Comparison of ENCODE assay signal across 8 cellular contexts in the genomic region with DNA sequence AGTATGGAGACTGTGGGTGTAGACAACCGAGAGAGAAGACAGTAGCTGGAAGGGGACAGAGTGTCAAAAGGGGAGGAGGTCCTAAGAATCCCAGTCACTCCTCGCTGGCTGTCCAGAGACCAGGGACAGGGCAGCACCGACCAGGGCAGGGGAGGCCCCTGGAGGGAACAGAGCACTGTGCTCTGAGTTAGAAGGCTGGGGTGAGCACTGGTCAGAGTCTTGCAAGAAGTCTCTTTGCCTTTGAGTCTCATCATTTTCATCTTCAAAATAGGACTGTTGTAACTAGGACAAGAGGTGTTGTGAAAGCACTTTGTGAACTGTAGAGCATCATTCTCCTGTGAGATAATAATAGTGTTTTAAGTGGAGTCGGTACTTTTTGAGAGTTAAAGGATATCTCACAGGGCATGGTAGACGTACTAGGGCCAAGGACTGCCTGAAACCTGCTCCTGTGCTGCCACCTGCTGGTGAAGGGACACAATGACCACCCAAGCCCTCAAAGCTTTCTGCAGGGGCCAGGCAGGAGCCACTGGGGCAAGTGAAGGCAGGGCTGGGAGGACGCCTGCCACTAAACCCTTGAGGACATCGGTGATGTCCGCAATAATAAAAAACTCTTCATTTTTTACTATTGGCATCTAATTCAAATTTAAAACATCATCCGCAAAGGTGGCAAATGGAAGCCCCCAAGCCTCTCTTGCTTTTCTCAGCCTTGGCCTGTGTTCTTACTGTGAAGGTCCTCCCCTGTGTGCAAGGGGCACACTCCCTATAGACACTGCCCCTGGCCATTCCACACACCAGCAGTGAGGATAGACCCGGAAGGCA. TPM values are rescaled to one million over a fixed set of nuclear protein-coding genes. Genes with fewer than 3 reads are reported as not detected.
DNase-seq lines count a peak whose midpoint lies in the region; ATAC-seq and TF ChIP-seq lines count a peak whose summit lies in the region.

No MANE protein-coding gene starts in this region.

- BruUV-seq in Panc1 (replicated peaks; lab: Mats Ljungman, UMichigan): no TSS peak

- peak; percentile 48 for DNase-seq in DMS 273 treated with DMSO at 0.1 percent for 48 hours (lab: John Stamatoyannopoulos, UW)
- DNase-seq in Kasumi-1 (lab: John Stamatoyannopoulos, UW): peak; percentile 87 to 90
- peak; percentile 60 for DNase-seq in Panc1 (ENCODE audit: low read depth, low spot score)
- DNase-seq in activated T-cell treated with anti-CD3 and anti-CD28 coated beads for 48 hours (ENCODE audit: low read depth): peak; percentile 72
- peak; percentile 75 for DNase-seq in fibroblast of gingiva (ENCODE audit: low read depth)
- peak; percentile 85 for DNase-seq in stimulated activated naive CD8-positive, alpha-beta T cell treated with anti-CD3 and anti-CD28 coated beads, Interleukin-15, Interleukin-2, amounts not matched to agents 100 U/mL and 50 U/mL, for 24 hours

- H4K20me1 ChIP-seq in neural cell (ENCODE audit: insufficient read depth): no peaks in the 10 kb centered on the region

- H3K9me3 ChIP-seq in Panc1 (ENCODE audit: control insufficient read depth, insufficient read depth, low read depth, low read length): no peaks in the 10 kb centered on the region
- no peaks in the 10 kb centered on the region for H3K9me3 ChIP-seq in neural cell (ENCODE audit: low read length)

- POLR2A ChIA-PET in Panc1 (lab: Charles Lee): interaction anchor here (0.7 kb wide), 1 partner anchor 48 kb away, joined by 4 read pairs; no protein-coding TSS in a partner anchor

- TF ChIP-seq CTCF in Panc1 (IDR thresholded peaks at IDR 0.05) (peak; percentile 91), neural cell (IDR thresholded peaks at IDR 0.05; ENCODE audit: poor library complexity, severe bottlenecking) (peak; percentile 94)

- H3K9ac ChIP-seq in neural cell (ENCODE audit: low read length): no peak overlapping the region

- H3K4me2 ChIP-seq in neural cell (ENCODE audit: low read length): no peak overlapping the region

- no peaks in the 10 kb centered on the region for H3K4me1 ChIP-seq in Panc1 (ENCODE audit: control insufficient read depth, insufficient read depth, low read length)

- H3F3A ChIP-seq in neural cell (ENCODE audit: insufficient read depth, low read length, poor library complexity, severe bottlenecking): no peaks in the 10 kb centered on the region

- H3K36me3 ChIP-seq in Panc1 (ENCODE audit: control insufficient read depth, insufficient read depth, low read length) (no peaks in the 10 kb centered on the region), neural cell (ENCODE audit: insufficient read depth, low read length) (no peaks in the 10 kb centered on the region)

- no peaks in the 10 kb centered on the region for H3K79me2 ChIP-seq in neural cell (replicated peaks; ENCODE audit: insufficient read depth, low read length)

- H3K9me2 ChIP-seq in neural cell (ENCODE audit: insufficient read depth, low read length): no peaks in the 10 kb centered on the region

- H2AFZ ChIP-seq in neural cell (ENCODE audit: low read depth, low read length): no peak overlapping the region

- CTCF ChIA-PET in Panc1 (lab: Charles Lee): interaction anchor here (0.5 to 1.2 kb wide), 9 partner anchors 8 to 366 kb away, joined by 3 to 7 read pairs (median 4); no protein-coding TSS in a partner anchor

- peak; percentile 95 for TF ChIP-seq RAD21 in neural cell (conservative IDR thresholded peaks at IDR 0.05)

- intact Hi-C loops in Panc1 (cut with micrococcal nuclease; ENCODE audit: unreplicated experiment): loop anchor here (1.0 kb wide), 2 partner anchors 57 to 88 kb away; no protein-coding TSS in a partner anchor

- in situ Hi-C loops in Panc1 (cut with HindIII; ENCODE audit: low pct_unique_long_range_greater_than_20kb, low sequenced_read_pairs): no loop called here

- H3K4me3 ChIP-seq in Panc1 (ENCODE audit: low read depth in 2 of 2, low read length in 2 of 2) (no peak overlapping the region), neural cell (ENCODE audit: low read length) (no peak overlapping the region)

- TF ChIP-seq EP300 in neural cell (conservative IDR thresholded peaks at IDR 0.05; ENCODE audit: poor library complexity, severe bottlenecking): no peak

- H3K27ac ChIP-seq in Panc1 (ENCODE audit: low read length) (no peak overlapping the region), neural cell (ENCODE audit: low read length) (no peak overlapping the region)

- H3K27me3 ChIP-seq in Panc1 (ENCODE audit: control insufficient read depth, insufficient read depth, low read length): no peaks in the 10 kb centered on the region
- no peaks in the 10 kb centered on the region for H3K27me3 ChIP-seq in neural cell (ENCODE audit: insufficient read depth, low read depth, low read length)

- ATAC-seq in GM21619 (IDR thresholded peaks at IDR 0.05; ENCODE audit: unreplicated experiment) (peak; percentile 87), Panc1 (peak; percentile 96)
- ATAC-seq in stimulated activated naive CD8-positive, alpha-beta T cell treated with anti-CD3 and anti-CD28 coated beads, Interleukin-15, Interleukin-2, amounts not matched to agents 100 U/mL and 50 U/mL, for 24 hours: peak; percentile 84

TF ChIP-seq in neural cell, 6 proteins besides CTCF, POLR2A, EP300 and RAD21:
- peak; percentile 6 for TF ChIP-seq POLR2AphosphoS5 (IDR thresholded peaks at IDR 0.05)
- TF ChIP-seq SMC3 (conservative IDR thresholded peaks at IDR 0.05; ENCODE audit: poor library complexity): peak; percentile 95
- no peak for TF ChIP-seq TAF1 (IDR thresholded peaks at IDR 0.05; ENCODE audit: low read depth)

RNA-seq across cellular contexts. Expression of gene SLC6A7, which starts 28.2 kb away (rescaled TPM):
- total RNA-seq in Panc1 (2021; ENCODE audit: unreplicated experiment): not detected
- polyA plus RNA-seq in Panc1 (2012; ENCODE audit: insufficient read length): not detected
- polyA plus RNA-seq in neural cell: 1.5 and 4.6 TPM in 2 replicates
- polyA minus RNA-seq in neural cell: 0.69 and 1.2 TPM in 2 replicates

RNA-seq across cellular contexts. Expression of gene CDX1, which starts 51.5 kb away (rescaled TPM):
- total RNA-seq in Panc1 (2021; ENCODE audit: unreplicated experiment): not detected
- not detected for polyA plus RNA-seq in Panc1 (2012; ENCODE audit: insufficient read length)
- not detected in 2 replicates for polyA plus RNA-seq in neural cell
- polyA minus RNA-seq in neural cell: not detected in 2 replicates
